In the genomic region with DNA sequence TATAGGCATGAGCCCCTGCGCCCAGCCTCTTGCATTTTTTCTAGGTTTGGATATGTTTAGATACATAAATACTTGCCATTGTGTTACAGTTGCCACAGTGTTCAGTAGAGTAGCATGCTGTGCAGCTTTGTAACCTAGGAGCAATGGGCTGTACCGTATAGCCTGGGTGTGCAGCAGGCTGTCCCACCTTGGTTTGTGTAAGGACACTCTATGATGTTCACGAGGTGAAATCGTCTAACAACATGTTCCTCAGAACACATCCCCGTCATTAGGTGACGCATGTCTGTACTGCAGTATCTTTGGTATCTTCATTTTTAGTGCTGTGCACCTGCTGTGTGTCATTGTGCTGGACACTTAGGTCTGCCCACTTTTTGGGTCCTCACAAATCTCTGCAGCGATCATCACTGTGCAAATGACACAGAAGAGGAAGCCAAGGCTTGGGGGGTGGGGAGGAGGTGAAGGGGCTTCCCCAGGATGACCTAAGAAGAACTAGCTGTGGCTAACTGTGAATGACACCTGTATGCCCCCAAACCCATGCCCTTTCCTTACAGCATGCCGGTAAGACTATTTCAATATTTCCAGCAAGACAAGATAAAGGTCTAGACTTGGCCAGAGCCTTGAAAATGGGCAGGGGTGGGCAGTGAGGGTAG, we compare ENCODE assay signal across 25 cellular contexts.
"Had no signal": no experiment of that assay in that cellular context is flagged by ENCODE, and none has a peak within 500 bp of the region (broad histone marks: within the 10 kb centered on the region; RNA-seq: fewer than 3 reads in every experiment).

No MANE protein-coding gene starts in this region.

- H3K36me3 Mint-ChIP-seq: naive thymus-derived CD4-positive, alpha-beta T cell had no signal

- DNase-seq: dorsolateral prefrontal cortex; effector CD4-positive, alpha-beta T cell; left cardiac atrium; left lung; mesendoderm; midbrain; naive thymus-derived CD4-positive, alpha-beta T cell; stimulated activated CD4-positive, alpha-beta T cell treated with anti-CD3 and anti-CD28 coated beads, Interleukin-12 subunit alpha, Interleukin-12 subunit beta, amount 100 ng/mL, for 4 hours; stimulated activated CD4-positive, alpha-beta T cell treated with anti-CD3 and anti-CD28 coated beads, Interleukin-1b, Interleukin-23, amount 100 ng/mL, for 48 hours; stimulated activated CD4-positive, alpha-beta T cell treated with anti-CD3 and anti-CD28 coated beads, Interleukin-4, amount 100 ng/mL, for 1 hour; stimulated activated CD8-positive, alpha-beta memory T cell treated with anti-CD3 and anti-CD28 coated beads, Interleukin-4, amount 100 ng/mL, for 48 hours; stimulated activated naive CD8-positive, alpha-beta T cell treated with anti-CD3 and anti-CD28 coated beads, Interleukin-15, Interleukin-2, amounts not matched to agents 100 U/mL and 50 U/mL, for 24 hours; substantia nigra; testis; tibial artery; upper lobe of left lung had no signal

- H3K27me3 Mint-ChIP-seq: progenitor cell of endocrine pancreas had no signal

- H3K4me3 Mint-ChIP-seq: naive thymus-derived CD4-positive, alpha-beta T cell; nephron had no signal

- ATAC-seq: left lung; naive thymus-derived CD4-positive, alpha-beta T cell; sciatic nerve; stimulated activated naive CD8-positive, alpha-beta T cell treated with anti-CD3 and anti-CD28 coated beads, Interleukin-15, Interleukin-2, amounts not matched to agents 100 U/mL and 50 U/mL, for 24 hours had no signal

- H3K4me3 ChIP-seq: dorsolateral prefrontal cortex, left lung, right atrium auricular region, smooth muscle cell, testis, tibial artery, upper lobe of left lung had no signal

- H3K27me3 ChIP-seq: dorsolateral prefrontal cortex, right atrium auricular region, testis, tibial artery, upper lobe of left lung had no signal

- H3K9ac ChIP-seq: parathyroid adenoma had no signal

- H2AFZ ChIP-seq: parathyroid adenoma had no signal

- FAIRE-seq: colon, frontal cortex, urothelium cell line had no signal

- H3K27ac ChIP-seq: left lung, parathyroid adenoma, right atrium auricular region, testis, tibial artery, upper lobe of left lung had no signal

- H3K9me3 Mint-ChIP-seq: naive thymus-derived CD4-positive, alpha-beta T cell; nephron had no signal

- H3K9me3 ChIP-seq: left lung, right atrium auricular region, testis, tibial artery, upper lobe of left lung had no signal

- H3K36me3 ChIP-seq: left lung, right atrium auricular region, tibial artery, upper lobe of left lung had no signal

- H3K4me2 ChIP-seq: smooth muscle cell had no signal

- H3K79me2 ChIP-seq: parathyroid adenoma had no signal

- H3K27ac Mint-ChIP-seq: nephron, progenitor cell of endocrine pancreas had no signal

- H3K4me1 ChIP-seq: left lung, parathyroid adenoma, right atrium auricular region, testis, tibial artery had no signal
